Comparison of ENCODE assay signal across 22 cellular contexts in genomic region chr6:37620519-37620918, GRCh38.
A peak's percentile ranks its signal among the peaks of the same experiment; 100 is the strongest.
DNase-seq lines count a peak whose midpoint lies in the region; ATAC-seq, FAIRE-seq and TF ChIP-seq lines count a peak whose summit lies in the region.
"Had no signal": no experiment of that assay in that cellular context is flagged by ENCODE, and none has a peak within 500 bp of the region (broad histone marks: within the 10 kb centered on the region; RNA-seq: fewer than 3 reads in every experiment).

No MANE protein-coding gene starts in this region.

- H3K4me1 ChIP-seq in hepatocyte (ENCODE audit: insufficient read depth) (no peaks in the 10 kb centered on the region), small intestine (ENCODE audit: control insufficient read depth in 2 of 2, insufficient read depth in 1 of 2, low read depth in 1 of 2, low read length in 1 of 2) (peaks cover 2 to 3% of the 10 kb centered on the region in 2 donors)

- no peaks in the 10 kb centered on the region for H4K20me1 ChIP-seq in hepatocyte (ENCODE audit: insufficient read depth, poor library complexity, severe bottlenecking)

- 65% methylated on average over 3 of the region's 3 CpGs for WGBS in hepatocyte (ENCODE audit: low lambda C conversion rate, missing lambda C conversion rate)
- WGBS in small intestine, 3 donors, result 19 to 52% (median 29%) methylated on average over 3 of the region's 3 CpGs

- H3K4me3 ChIP-seq in hepatocyte (no peak overlapping the region), small intestine (ENCODE audit: low read depth in 1 of 2, low read length in 2 of 2) (no peak overlapping the region)
- H3K4me3 ChIP-seq: GM12878, testis had no signal

- no peaks in the 10 kb centered on the region for H3K79me2 ChIP-seq in hepatocyte

- no peaks in the 10 kb centered on the region for H3K9me2 ChIP-seq in hepatocyte (replicated peaks; ENCODE audit: insufficient read depth)

- H3K36me3 ChIP-seq in hepatocyte (replicated peaks; ENCODE audit: insufficient read depth, low read depth), result no peaks in the 10 kb centered on the region
- no peaks in the 10 kb centered on the region for H3K36me3 ChIP-seq in small intestine (ENCODE audit: control insufficient read depth in 2 of 2, insufficient read depth in 2 of 2, low read length in 2 of 2)

- ATAC-seq in GM21786 (IDR thresholded peaks at IDR 0.05; ENCODE audit: unreplicated experiment), result no peak
- ATAC-seq: foreskin keratinocyte; GM12878; stimulated activated memory B cell treated with anti-CD40 and anti-IgM and Interleukin-4, amounts not matched to agents 10 μg/mL and 1 μg/mL and 100 μg/mL, for 72 hours; T-cell had no signal

- no peak overlapping the region for H3K4me2 ChIP-seq in hepatocyte

- peaks cover 10% of the 10 kb centered on the region for H3K27me3 ChIP-seq in hepatocyte
- peaks cover 0 to 6% of the 10 kb centered on the region in 2 donors for H3K27me3 ChIP-seq in small intestine (ENCODE audit: control insufficient read depth in 2 of 2, insufficient read depth in 2 of 2, low read length in 2 of 2)
- H3K27me3 ChIP-seq: foreskin keratinocyte, testis had no signal

- peak; percentile 41 for DNase-seq in HT-29 (ENCODE audit: low spot score)
- peak; percentile 82 for DNase-seq in NOMO-1 treated with DMSO at 0.1 percent for 48 hours (lab: John Stamatoyannopoulos, UW; ENCODE audit: unreplicated experiment)
- peak; percentile 63 for DNase-seq in hepatocyte (ENCODE audit: low spot score)
- peak; percentile 92 for DNase-seq in small intestine
- DNase-seq in stimulated activated CD4-positive, alpha-beta T cell treated with anti-CD3 and anti-CD28 coated beads, Interleukin-12 subunit alpha, Interleukin-12 subunit beta, amount 100 ng/mL, for 4 hours, result no peak
- DNase-seq in SHP77 treated with DMSO at 0.1 percent for 48 hours (lab: John Stamatoyannopoulos, UW), result no peak
- DNase-seq: activated CD4-positive, alpha-beta T cell treated with anti-CD3 and anti-CD28 coated beads, Interleukin-2, amount 10 ng/mL, durations not matched to agents 24 days and 14 days; cerebellar nuclear complex; DND-41; erythroblast; foreskin keratinocyte; hypothalamus; NCI-H1417 treated with DMSO at 0.1 percent for 48 hours; NCI-H510A treated with DMSO at 0.1 percent for 48 hours; NK-92 treated with Interleukin-12 subunit alpha and Interleukin-12 subunit beta, amount 100 ng/mL, for 24 hours; stimulated activated CD4-positive, alpha-beta T cell treated with anti-CD3 and anti-CD28 coated beads, Interleukin-2, amount 100 ng/mL, for 24 hours; T-cell; testis had no signal

- TF ChIP-seq CTCF in hepatocyte (IDR thresholded peaks at IDR 0.05; ENCODE audit: poor library complexity), result no peak

- FAIRE-seq in small intestine (lab: Jason Lieb, UNC), result no peak
- FAIRE-seq: GM12878, HTR-8/SVneo had no signal

- no peaks in the 10 kb centered on the region for H3K9me3 ChIP-seq in hepatocyte (ENCODE audit: low read depth)
- H3K9me3 ChIP-seq in small intestine (ENCODE audit: control insufficient read depth, low read depth), result no peaks in the 10 kb centered on the region
- H3K9me3 ChIP-seq: testis had no signal

- H3K27ac ChIP-seq in hepatocyte (no peak overlapping the region), small intestine (ENCODE audit: low read depth in 1 of 2, low read length in 1 of 2) (no peak overlapping the region)
- H3K27ac ChIP-seq: foreskin keratinocyte, testis had no signal

- no peak overlapping the region for H2AFZ ChIP-seq in hepatocyte

Comparison
In these comparisons a context has a peak if more than half of its experiments do, and no peak if none do; other contexts are left out.
1. DNase-seq: peak in HT-29 (single experiment), NOMO-1 treated with DMSO at 0.1 percent for 48 hours (single experiment), hepatocyte (single experiment) and small intestine (single experiment); none in stimulated activated CD4-positive, alpha-beta T cell treated with anti-CD3 and anti-CD28 coated beads, Interleukin-12 subunit alpha, Interleukin-12 subunit beta, amount 100 ng/mL, for 4 hours (single experiment) and SHP77 treated with DMSO at 0.1 percent for 48 hours (single experiment).